ENCODE assay signal across 29 cellular contexts in genomic region chr10:2212196-2212719, GRCh38.
"Had no signal": no experiment of that assay in that cellular context is flagged by ENCODE, and none has a peak within 500 bp of the region (broad histone marks: within the 10 kb centered on the region; RNA-seq: fewer than 3 reads in every experiment).

No MANE protein-coding gene starts in this region.

- H3K27me3 Mint-ChIP-seq: activated B cell treated with CpG ODN at 0.5 μM for 24 hours had no signal

- H3K27ac Mint-ChIP-seq: activated B cell treated with CpG ODN at 0.5 μM for 24 hours; activated CD8-positive, alpha-beta T cell treated with anti-CD3 and anti-CD28 coated beads for 36 hours; activated naive CD4-positive, alpha-beta T cell treated with anti-CD3 and anti-CD28 coated beads, Interleukin-2, amount 50 U/mL, for 24 hours; activated naive CD8-positive, alpha-beta T cell treated with anti-CD3 and anti-CD28 coated beads, Interleukin-2, amount 50 U/mL, for 24 hours; activated T-helper 2 cell treated with anti-CD3 and anti-CD28 coated beads, Interferon-gamma antibody, Interleukin-2, Interleukin-4, amounts not matched to agents 10 μg/mL and 5 μg/mL and 100 μg/mL, durations not matched to agents 14 hours and 24 hours and 36 hours; effector memory CD8-positive, alpha-beta T cell; immature natural killer cell; memory B cell; naive thymus-derived CD8-positive, alpha-beta T cell; neural progenitor cell; stimulated activated naive B cell treated with anti-CD40 and anti-IgM and Interleukin-4, amounts not matched to agents 10 μg/mL and 1 μg/mL and 100 μg/mL, for 72 hours had no signal

- H3K4me1 ChIP-seq: neural progenitor cell, parathyroid adenoma, psoas muscle, right atrium auricular region, stomach, tibial artery had no signal

- ATAC-seq: activated CD8-positive, alpha-beta T cell treated with anti-CD3 and anti-CD28 coated beads for 36 hours; activated naive CD8-positive, alpha-beta T cell treated with anti-CD3 and anti-CD28 coated beads, Interleukin-2, amount 50 U/mL, for 24 hours; effector memory CD8-positive, alpha-beta T cell; naive thymus-derived CD8-positive, alpha-beta T cell; psoas muscle; stimulated activated naive B cell treated with anti-CD40 and anti-IgM and Interleukin-4, amounts not matched to agents 10 μg/mL and 1 μg/mL and 100 μg/mL, for 72 hours had no signal

- H3K27ac ChIP-seq: neural progenitor cell, parathyroid adenoma, psoas muscle, right atrium auricular region, stomach, tibial artery had no signal

- H3K27me3 ChIP-seq: neural progenitor cell, right atrium auricular region, tibial artery had no signal

- H3K9me3 Mint-ChIP-seq: activated B cell treated with CpG ODN at 0.5 μM for 24 hours; activated CD8-positive, alpha-beta T cell treated with anti-CD3 and anti-CD28 coated beads for 36 hours; activated naive CD4-positive, alpha-beta T cell treated with anti-CD3 and anti-CD28 coated beads, Interleukin-2, amount 50 U/mL, for 24 hours; activated naive CD8-positive, alpha-beta T cell treated with anti-CD3 and anti-CD28 coated beads, Interleukin-2, amount 50 U/mL, for 24 hours; activated T-helper 2 cell treated with anti-CD3 and anti-CD28 coated beads, Interferon-gamma antibody, Interleukin-2, Interleukin-4, amounts not matched to agents 10 μg/mL and 5 μg/mL and 100 μg/mL, durations not matched to agents 14 hours and 24 hours and 36 hours; stimulated activated naive B cell treated with anti-CD40 and anti-IgM and Interleukin-4, amounts not matched to agents 10 μg/mL and 1 μg/mL and 100 μg/mL, for 72 hours had no signal

- H3K4me1 Mint-ChIP-seq: activated B cell treated with CpG ODN at 0.5 μM for 24 hours; activated naive CD4-positive, alpha-beta T cell treated with anti-CD3 and anti-CD28 coated beads, Interleukin-2, amount 50 U/mL, for 24 hours; activated naive CD8-positive, alpha-beta T cell treated with anti-CD3 and anti-CD28 coated beads, Interleukin-2, amount 50 U/mL, for 24 hours; immature natural killer cell; memory B cell; naive thymus-derived CD8-positive, alpha-beta T cell; stimulated activated naive B cell treated with anti-CD40 and anti-IgM and Interleukin-4, amounts not matched to agents 10 μg/mL and 1 μg/mL and 100 μg/mL, for 72 hours had no signal

- H3K4me3 Mint-ChIP-seq: activated B cell treated with CpG ODN at 0.5 μM for 24 hours; activated CD8-positive, alpha-beta T cell treated with anti-CD3 and anti-CD28 coated beads for 36 hours; activated naive CD4-positive, alpha-beta T cell treated with anti-CD3 and anti-CD28 coated beads, Interleukin-2, amount 50 U/mL, for 24 hours; activated naive CD8-positive, alpha-beta T cell treated with anti-CD3 and anti-CD28 coated beads, Interleukin-2, amount 50 U/mL, for 24 hours; effector memory CD8-positive, alpha-beta T cell; immature natural killer cell; memory B cell; naive thymus-derived CD8-positive, alpha-beta T cell; neural progenitor cell; stimulated activated naive B cell treated with anti-CD40 and anti-IgM and Interleukin-4, amounts not matched to agents 10 μg/mL and 1 μg/mL and 100 μg/mL, for 72 hours had no signal

- H3K4me3 ChIP-seq: neural progenitor cell, psoas muscle, right atrium auricular region, stomach, tibial artery had no signal

- H3K36me3 ChIP-seq: neural progenitor cell, right atrium auricular region, stomach, tibial artery had no signal

- FAIRE-seq: endothelial cell of umbilical vein, kidney had no signal

- H3K36me3 Mint-ChIP-seq: activated naive CD4-positive, alpha-beta T cell treated with anti-CD3 and anti-CD28 coated beads, Interleukin-2, amount 50 U/mL, for 24 hours; immature natural killer cell; memory B cell; naive thymus-derived CD8-positive, alpha-beta T cell; neural progenitor cell; stimulated activated naive B cell treated with anti-CD40 and anti-IgM and Interleukin-4, amounts not matched to agents 10 μg/mL and 1 μg/mL and 100 μg/mL, for 72 hours had no signal

- DNase-seq: activated B cell treated with CpG ODN at 0.5 μM for 24 hours; activated CD4-positive, alpha-beta T cell treated with anti-CD3 and anti-CD28 coated beads, Interleukin-2, amount 50 U/mL, for 1 hour; activated CD8-positive, alpha-beta T cell treated with anti-CD3 and anti-CD28 coated beads for 36 hours; activated naive CD8-positive, alpha-beta T cell treated with anti-CD3 and anti-CD28 coated beads, Interleukin-2, amount 50 U/mL, for 24 hours; activated T-cell treated with anti-CD3 and anti-CD28 coated beads, Interleukin-2, amount 50 U/mL, for 48 hours; amygdala; caudate nucleus; cortex of kidney; effector memory CD8-positive, alpha-beta T cell; head of caudate nucleus; hippocampal formation; immature natural killer cell; kidney; midbrain; naive thymus-derived CD8-positive, alpha-beta T cell; occipital lobe; psoas muscle; stimulated activated CD4-positive, alpha-beta T cell treated with anti-CD3 and anti-CD28 coated beads, Interleukin-15, amount 100 ng/mL, for 24 hours; stimulated activated CD4-positive, alpha-beta T cell treated with anti-CD3 and anti-CD28 coated beads, Interleukin-2, amount 100 ng/mL, for 24 hours; stimulated activated naive B cell treated with anti-CD40 and anti-IgM and Interleukin-4, amounts not matched to agents 10 μg/mL and 1 μg/mL and 100 μg/mL, for 72 hours; stomach; tibial artery had no signal

- H3K9me3 ChIP-seq: psoas muscle, right atrium auricular region, stomach, tibial artery had no signal
